In the genomic region with DNA sequence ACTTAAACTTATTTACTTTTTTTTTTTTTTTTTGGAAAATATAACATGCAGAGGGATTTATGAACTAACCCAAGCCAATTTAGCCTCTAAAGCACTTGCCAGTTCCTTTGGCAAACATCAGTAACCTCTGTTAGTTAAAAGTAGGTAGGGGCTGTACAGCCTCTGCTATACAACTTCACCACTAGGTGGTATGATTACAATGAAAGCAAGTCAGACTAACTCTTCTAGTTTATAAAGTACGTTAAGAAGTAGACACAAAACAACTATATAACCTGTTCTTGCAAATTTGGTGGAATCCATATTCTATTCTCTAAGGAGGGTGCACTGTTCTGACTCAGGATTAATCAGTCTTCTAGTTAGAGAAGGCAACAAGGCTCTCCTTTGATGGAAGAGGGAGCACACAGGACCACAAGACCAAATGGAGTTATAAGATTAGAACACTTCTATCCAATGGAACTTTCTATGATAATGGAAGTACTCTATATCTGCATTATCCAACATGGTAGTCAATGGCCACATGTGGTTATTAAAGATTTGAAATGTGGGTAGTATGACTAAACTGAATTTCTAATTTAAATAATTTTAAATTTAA, we compare ENCODE assay signal across 8 cellular contexts. TPM values are rescaled to one million over a fixed set of nuclear protein-coding genes. Genes with fewer than 3 reads are reported as not detected.
DNase-seq lines count a peak whose midpoint lies in the region; ATAC-seq, FAIRE-seq and TF ChIP-seq lines count a peak whose summit lies in the region.

No MANE protein-coding gene starts in this region.

- TF ChIP-seq CTCF in A673 (conservative IDR thresholded peaks at IDR 0.05; ENCODE audit: low read depth, low read length) (peak; percentile 86), GM12865 (IDR thresholded peaks at IDR 0.05; ENCODE audit: insufficient read depth, low read depth, low read length, missing control alignments) (peak; percentile 51), NB4 (IDR thresholded peaks at IDR 0.05; ENCODE audit: low read depth, low read length) (peak; percentile 42), astrocyte (IDR thresholded peaks at IDR 0.05; ENCODE audit: insufficient read depth, low read depth, low read length) (peak; percentile 78)

- H3K9me3 ChIP-seq in A673 (ENCODE audit: low read depth, low read length, poor library complexity, severe bottlenecking) (no peaks in the 10 kb centered on the region), astrocyte (ENCODE audit: insufficient read depth, low read depth, low read length) (no peaks in the 10 kb centered on the region)

- peaks cover 3% of the 10 kb centered on the region for H4K20me1 ChIP-seq in astrocyte (ENCODE audit: insufficient read depth, low read length)

- no peaks in the 10 kb centered on the region for H3K4me1 Mint-ChIP-seq in astrocyte (ENCODE audit: low read depth, unreplicated experiment)
- H3K4me1 Mint-ChIP-seq in activated T-helper 1 cell treated with anti-CD3 and anti-CD28 coated beads, Interleukin-12 subunit alpha, Interleukin-12 subunit beta, Interleukin-2, Interleukin-4 antibody, amounts not matched to agents 30 ng/mL and 10 ng/mL and 1 ng/mL, durations not matched to agents 14 hours and 24 hours and 36 hours (ENCODE audit: low read depth) = no peaks in the 10 kb centered on the region

- POLR2A ChIA-PET in A673 (lab: Charles Lee; ENCODE audit: low non-redundant PET) = interaction anchor here (0.6 kb wide), 1 partner anchor 707 kb away, joined by 4 read pairs; no protein-coding TSS in a partner anchor

- H3K4me1 ChIP-seq in A673 (ENCODE audit: insufficient read depth, low read length, poor library complexity, severe bottlenecking) (no peaks in the 10 kb centered on the region), astrocyte (ENCODE audit: insufficient read depth, low read length) (no peaks in the 10 kb centered on the region)

- H3K9me3 Mint-ChIP-seq in astrocyte (ENCODE audit: unreplicated experiment) = no peaks in the 10 kb centered on the region
- H3K9me3 Mint-ChIP-seq in activated T-helper 1 cell treated with anti-CD3 and anti-CD28 coated beads, Interleukin-12 subunit alpha, Interleukin-12 subunit beta, Interleukin-2, Interleukin-4 antibody, amounts not matched to agents 30 ng/mL and 10 ng/mL and 1 ng/mL, durations not matched to agents 14 hours and 24 hours and 36 hours = no peaks in the 10 kb centered on the region

- H3K27ac Mint-ChIP-seq in astrocyte (ENCODE audit: unreplicated experiment) = no peak overlapping the region
- no peak overlapping the region for H3K27ac Mint-ChIP-seq in activated T-helper 1 cell treated with anti-CD3 and anti-CD28 coated beads, Interleukin-12 subunit alpha, Interleukin-12 subunit beta, Interleukin-2, Interleukin-4 antibody, amounts not matched to agents 30 ng/mL and 10 ng/mL and 1 ng/mL, durations not matched to agents 14 hours and 24 hours and 36 hours

- no peak overlapping the region for H3K27ac ChIP-seq in A673 (ENCODE audit: low read depth, low read length, poor library complexity, severe bottlenecking)
- H3K27ac ChIP-seq in astrocyte (ENCODE audit: low read depth, low read length) = no peak overlapping the region

- CTCF ChIA-PET in A673 (lab: Charles Lee) = interaction anchor here (0.6 to 1.4 kb wide), 7 partner anchors 17 to 657 kb away, joined by 3 to 6 read pairs (median 4); no protein-coding TSS in a partner anchor

- no peak overlapping the region for H2AFZ ChIP-seq in astrocyte (ENCODE audit: low read depth, low read length)

- H3K36me3 ChIP-seq in A673 (ENCODE audit: insufficient read depth, low read length, poor library complexity, severe bottlenecking) (peaks cover 84% of the 10 kb centered on the region), astrocyte (ENCODE audit: insufficient read depth, low read length) (peaks cover 32% of the 10 kb centered on the region)

- no peak overlapping the region for H3K9ac ChIP-seq in astrocyte (ENCODE audit: low read length)

- H3K27me3 Mint-ChIP-seq in astrocyte (ENCODE audit: low read depth, unreplicated experiment) = no peaks in the 10 kb centered on the region
- H3K27me3 Mint-ChIP-seq in activated T-helper 1 cell treated with anti-CD3 and anti-CD28 coated beads, Interleukin-12 subunit alpha, Interleukin-12 subunit beta, Interleukin-2, Interleukin-4 antibody, amounts not matched to agents 30 ng/mL and 10 ng/mL and 1 ng/mL, durations not matched to agents 14 hours and 24 hours and 36 hours (ENCODE audit: insufficient read depth) = no peaks in the 10 kb centered on the region

- DNase-seq in A673 (ENCODE audit: low spot score) (peak; percentile 59), GM12865 (ENCODE audit: low read depth) (peak; percentile 35), NB4 (ENCODE audit: low read depth) (peak; percentile 55), astrocyte (ENCODE audit: low read depth) (no peak), left colon (no peak), activated gamma-delta T cell treated with Interleukin-2 at 50 U/mL for 16 hours (no peak)
- no peak for DNase-seq in activated T-helper 1 cell treated with anti-CD3 and anti-CD28 coated beads, Interleukin-12 subunit alpha, Interleukin-12 subunit beta, Interleukin-2, Interleukin-4 antibody, amounts not matched to agents 30 ng/mL and 10 ng/mL and 1 ng/mL, durations not matched to agents 14 hours and 24 hours and 36 hours (ENCODE audit: low spot score)

- no peak overlapping the region for H3K4me3 Mint-ChIP-seq in astrocyte (ENCODE audit: unreplicated experiment)
- no peak overlapping the region for H3K4me3 Mint-ChIP-seq in activated T-helper 1 cell treated with anti-CD3 and anti-CD28 coated beads, Interleukin-12 subunit alpha, Interleukin-12 subunit beta, Interleukin-2, Interleukin-4 antibody, amounts not matched to agents 30 ng/mL and 10 ng/mL and 1 ng/mL, durations not matched to agents 14 hours and 24 hours and 36 hours

- peaks cover 10% of the 10 kb centered on the region for H3K79me2 ChIP-seq in astrocyte (ENCODE audit: insufficient read depth, low read length)

- H3K4me3 ChIP-seq in A673 (ENCODE audit: low read depth, low read length, poor library complexity, severe bottlenecking) = no peak overlapping the region
- no peak overlapping the region for H3K4me3 ChIP-seq in GM12865 (ENCODE audit: low read depth, low read length)
- no peak overlapping the region for H3K4me3 ChIP-seq in NB4 (ENCODE audit: low read depth, low read length)
- H3K4me3 ChIP-seq in astrocyte (ENCODE audit: insufficient read depth, low read depth, low read length) = no peak overlapping the region

- no peak overlapping the region for H3K4me2 ChIP-seq in astrocyte (ENCODE audit: low read length)

- ATAC-seq in HG02588 (IDR thresholded peaks at IDR 0.05; ENCODE audit: unreplicated experiment) (peak; percentile 89), left colon (peak; percentile 75)

- FAIRE-seq in astrocyte (lab: Jason Lieb, UNC) = peak; percentile 78

- no peaks in the 10 kb centered on the region for H3K36me3 Mint-ChIP-seq in astrocyte (ENCODE audit: low read depth, unreplicated experiment)
- H3K36me3 Mint-ChIP-seq in activated T-helper 1 cell treated with anti-CD3 and anti-CD28 coated beads, Interleukin-12 subunit alpha, Interleukin-12 subunit beta, Interleukin-2, Interleukin-4 antibody, amounts not matched to agents 30 ng/mL and 10 ng/mL and 1 ng/mL, durations not matched to agents 14 hours and 24 hours and 36 hours (ENCODE audit: low read depth) = peaks cover 46% of the 10 kb centered on the region

- H3K27me3 ChIP-seq in A673 (replicated peaks; ENCODE audit: insufficient read depth, low read depth, low read length, poor library complexity) (no peaks in the 10 kb centered on the region), astrocyte (ENCODE audit: insufficient read depth, low read length) (no peaks in the 10 kb centered on the region)

- intact Hi-C loops in A673 (cut with micrococcal nuclease; ENCODE audit: unreplicated experiment) = loop anchor here (2.0 kb wide), 2 partner anchors 480 to 570 kb away; no protein-coding TSS in a partner anchor
- intact Hi-C loops in left colon (cut with DNase I, micrococcal nuclease) = no loop called here
- intact Hi-C loops in activated T-helper 1 cell treated with anti-CD3 and anti-CD28 coated beads, Interleukin-12 subunit alpha, Interleukin-12 subunit beta, Interleukin-2, Interleukin-4 antibody, amounts not matched to agents 30 ng/mL and 10 ng/mL and 1 ng/mL, durations not matched to agents 14 hours and 24 hours and 36 hours (cut with micrococcal nuclease) = loop anchor here (2.0 to 5.0 kb wide), 2 partner anchors 14 to 173 kb away; no protein-coding TSS in a partner anchor

- TF ChIP-seq POLR2A in NB4 (IDR thresholded peaks at IDR 0.05; ENCODE audit: extremely low read depth, insufficient read length) = no peak

- BruUV-seq in A673 (replicated peaks; lab: Mats Ljungman, UMichigan) = no TSS peak

RNA-seq across cellular contexts. Expression of a gene that starts 12.8 kb away (rescaled TPM):
- total RNA-seq in A673 (2021) (71.1 and 74.8 TPM in 2 replicates), astrocyte (46.8 and 53.4 TPM in 2 replicates), left colon (10 to 100 TPM; 40.6 to 50.8 TPM)
- 86.4 and 86.9 TPM in 2 replicates for total RNA-seq in activated T-helper 1 cell treated with anti-CD3 and anti-CD28 coated beads, Interleukin-12 subunit alpha, Interleukin-12 subunit beta, Interleukin-2, Interleukin-4 antibody, amounts not matched to agents 30 ng/mL and 10 ng/mL and 1 ng/mL, durations not matched to agents 14 hours and 24 hours and 36 hours

RNA-seq across cellular contexts. Expression of a gene that starts 13.1 kb away (rescaled TPM):
- total RNA-seq in A673 (2021) (25.5 and 28.7 TPM in 2 replicates), astrocyte (25.8 and 27.9 TPM in 2 replicates), left colon (10 to 100 TPM; 28.1 to 29.2 TPM)
- total RNA-seq in activated T-helper 1 cell treated with anti-CD3 and anti-CD28 coated beads, Interleukin-12 subunit alpha, Interleukin-12 subunit beta, Interleukin-2, Interleukin-4 antibody, amounts not matched to agents 30 ng/mL and 10 ng/mL and 1 ng/mL, durations not matched to agents 14 hours and 24 hours and 36 hours = 24.4 and 25.1 TPM in 2 replicates

RNA-seq across cellular contexts. Expression of a gene that starts 39.5 kb away (rescaled TPM):
- not detected in 2 replicates for total RNA-seq in A673 (2021)
- total RNA-seq in astrocyte = not detected in 2 replicates
- not detected for total RNA-seq in left colon
- total RNA-seq in activated T-helper 1 cell treated with anti-CD3 and anti-CD28 coated beads, Interleukin-12 subunit alpha, Interleukin-12 subunit beta, Interleukin-2, Interleukin-4 antibody, amounts not matched to agents 30 ng/mL and 10 ng/mL and 1 ng/mL, durations not matched to agents 14 hours and 24 hours and 36 hours = not detected in 2 replicates

Comparison
In these comparisons a context has a peak if more than half of its experiments do, and no peak if none do; other contexts are left out.
1. DNase-seq: peak in A673 (single experiment), GM12865 (single experiment) and NB4 (single experiment); none in astrocyte (single experiment), left colon (0 of 2), activated gamma-delta T cell treated with Interleukin-2 at 50 U/mL for 16 hours (single experiment) and activated T-helper 1 cell treated with anti-CD3 and anti-CD28 coated beads, Interleukin-12 subunit alpha, Interleukin-12 subunit beta, Interleukin-2, Interleukin-4 antibody, amounts not matched to agents 30 ng/mL and 10 ng/mL and 1 ng/mL, durations not matched to agents 14 hours and 24 hours and 36 hours (single experiment).
2. intact Hi-C loops: an anchor here in A673 (2.0 kb wide) and activated T-helper 1 cell treated with anti-CD3 and anti-CD28 coated beads, Interleukin-12 subunit alpha, Interleukin-12 subunit beta, Interleukin-2, Interleukin-4 antibody, amounts not matched to agents 30 ng/mL and 10 ng/mL and 1 ng/mL, durations not matched to agents 14 hours and 24 hours and 36 hours (2.0 to 5.0 kb wide); none called in left colon.
3. Peak in every context shown above with its lines, with median percentiles within 50 percentile points of each other: CTCF ChIP-seq.